Comparison of ENCODE assay signal across 1 cellular context in the genomic region with DNA sequence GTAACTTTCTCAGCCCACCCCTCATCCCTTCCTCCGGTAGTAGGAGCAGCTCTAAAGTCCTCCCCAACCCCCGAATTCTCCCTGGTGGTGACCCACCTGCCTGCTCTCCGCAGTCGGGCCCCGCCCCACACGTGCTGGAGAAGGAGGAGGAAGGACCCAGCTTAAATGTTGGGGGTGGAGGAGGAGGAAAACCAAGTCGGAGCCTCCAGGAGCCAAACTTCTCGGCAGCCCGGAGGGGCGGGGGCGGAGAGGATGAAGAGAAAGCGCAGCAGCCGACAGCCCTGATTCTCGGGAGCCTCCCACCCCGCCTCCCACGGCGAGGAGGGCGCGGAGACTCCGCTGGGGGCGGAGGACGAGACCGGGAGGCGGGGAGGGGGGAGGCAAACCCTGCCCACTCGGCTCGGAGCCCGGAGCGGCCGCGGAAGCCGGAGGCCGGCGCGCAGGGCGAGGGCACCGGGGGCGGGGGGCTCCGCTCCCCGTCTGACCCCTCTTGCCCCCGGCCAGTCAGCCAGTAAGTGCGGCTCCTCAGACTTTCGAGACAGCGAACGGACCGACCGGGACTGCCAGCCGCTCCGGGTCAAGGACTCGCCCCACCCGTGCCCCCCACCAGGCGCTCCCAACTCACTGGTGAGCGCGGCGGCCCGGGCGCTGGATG.
TF ChIP-seq lines count a peak whose summit lies in the region.

Gene TPBGL, plus strand, starts transcription at position 394 of the 655 bp plus-strand sequence. CDS start 276 bp downstream, outside the sequence.

TF ChIP-seq in IMR-90, 13 proteins besides CTCF, POLR2A, EP300 and RAD21 (continued from another document):
- no peak for TF ChIP-seq CHD1 (IDR thresholded peaks at IDR 0.05; ENCODE audit: low read depth, low read length)
